Comparison of ENCODE assay signal across 1 cellular context in the genomic region with DNA sequence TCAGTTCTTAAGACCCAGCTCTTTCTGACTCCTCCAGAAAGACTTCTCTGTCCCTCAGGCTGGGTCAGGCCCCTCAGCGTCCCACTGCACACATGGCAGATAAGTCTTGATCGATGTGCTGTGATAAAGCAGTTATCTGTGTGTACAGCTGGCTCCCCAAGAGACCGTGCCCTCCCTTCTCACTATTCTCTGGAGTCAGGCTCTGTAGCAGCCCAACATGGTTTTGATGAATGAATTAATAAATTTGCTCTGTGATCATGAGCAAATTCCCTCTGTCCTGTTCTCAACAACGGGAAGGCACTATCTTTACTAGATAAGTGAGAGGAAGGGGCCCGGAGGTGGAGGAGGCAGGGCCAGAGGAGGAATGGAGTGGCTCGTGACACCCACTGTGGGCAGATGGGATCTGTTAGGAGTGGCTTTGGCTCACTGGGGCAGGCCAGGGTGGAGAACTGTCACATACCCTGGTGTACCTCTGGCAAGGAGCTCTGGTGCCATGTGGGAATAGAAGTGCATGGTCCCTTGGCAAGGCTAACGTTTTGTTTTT.
TF ChIP-seq lines count a peak whose summit lies in the region.

No MANE protein-coding gene starts in this region.

TF ChIP-seq in HepG2, 621 proteins besides CTCF, POLR2A, EP300 and RAD21 (continued from another document and continues in another):
- peak; percentile 8; the same call in 1 of the 2 replicates for TF ChIP-seq ZNF598 (CRISPR knock-in tag; IDR thresholded peaks at IDR 0.05; ENCODE audit: borderline replicate concordance)
- TF ChIP-seq, protein P1, sequence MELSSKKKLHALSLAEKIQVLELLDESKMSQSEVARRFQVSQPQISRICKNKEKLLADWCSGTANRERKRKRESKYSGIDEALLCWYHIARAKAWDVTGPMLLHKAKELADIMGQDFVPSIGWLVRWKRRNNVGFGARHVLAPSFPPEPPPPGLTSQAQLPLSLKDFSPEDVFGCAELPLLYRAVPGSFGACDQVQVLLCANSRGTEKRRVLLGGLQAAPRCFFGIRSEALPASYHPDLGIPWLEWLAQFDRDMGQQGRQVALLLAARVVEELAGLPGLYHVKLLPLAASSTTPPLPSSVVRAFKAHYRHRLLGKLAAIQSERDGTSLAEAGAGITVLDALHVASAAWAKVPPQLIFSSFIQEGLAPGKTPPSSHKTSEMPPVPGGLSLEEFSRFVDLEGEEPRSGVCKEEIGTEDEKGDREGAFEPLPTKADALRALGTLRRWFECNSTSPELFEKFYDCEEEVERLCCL (CRISPR knock-in tag; IDR thresholded peaks at IDR 0.05; ENCODE audit: borderline replicate concordance) = no peak
- no peak for TF ChIP-seq SNAI1 (CRISPR knock-in tag; IDR thresholded peaks at IDR 0.05; ENCODE audit: borderline replicate concordance)
- TF ChIP-seq, protein P2, sequence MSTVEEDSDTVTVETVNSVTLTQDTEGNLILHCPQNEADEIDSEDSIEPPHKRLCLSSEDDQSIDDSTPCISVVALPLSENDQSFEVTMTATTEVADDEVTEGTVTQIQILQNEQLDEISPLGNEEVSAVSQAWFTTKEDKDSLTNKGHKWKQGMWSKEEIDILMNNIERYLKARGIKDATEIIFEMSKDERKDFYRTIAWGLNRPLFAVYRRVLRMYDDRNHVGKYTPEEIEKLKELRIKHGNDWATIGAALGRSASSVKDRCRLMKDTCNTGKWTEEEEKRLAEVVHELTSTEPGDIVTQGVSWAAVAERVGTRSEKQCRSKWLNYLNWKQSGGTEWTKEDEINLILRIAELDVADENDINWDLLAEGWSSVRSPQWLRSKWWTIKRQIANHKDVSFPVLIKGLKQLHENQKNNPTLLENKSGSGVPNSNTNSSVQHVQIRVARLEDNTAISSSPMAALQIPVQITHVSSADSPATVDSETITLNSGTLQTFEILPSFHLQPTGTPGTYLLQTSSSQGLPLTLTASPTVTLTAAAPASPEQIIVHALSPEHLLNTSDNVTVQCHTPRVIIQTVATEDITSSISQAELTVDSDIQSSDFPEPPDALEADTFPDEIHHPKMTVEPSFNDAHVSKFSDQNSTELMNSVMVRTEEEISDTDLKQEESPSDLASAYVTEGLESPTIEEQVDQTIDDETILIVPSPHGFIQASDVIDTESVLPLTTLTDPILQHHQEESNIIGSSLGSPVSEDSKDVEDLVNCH (CRISPR knock-in tag; IDR thresholded peaks at IDR 0.05) = 0 out of 2 replicates have a peak, but pooled peaks have one; percentile 13
- TF ChIP-seq, protein P3, sequence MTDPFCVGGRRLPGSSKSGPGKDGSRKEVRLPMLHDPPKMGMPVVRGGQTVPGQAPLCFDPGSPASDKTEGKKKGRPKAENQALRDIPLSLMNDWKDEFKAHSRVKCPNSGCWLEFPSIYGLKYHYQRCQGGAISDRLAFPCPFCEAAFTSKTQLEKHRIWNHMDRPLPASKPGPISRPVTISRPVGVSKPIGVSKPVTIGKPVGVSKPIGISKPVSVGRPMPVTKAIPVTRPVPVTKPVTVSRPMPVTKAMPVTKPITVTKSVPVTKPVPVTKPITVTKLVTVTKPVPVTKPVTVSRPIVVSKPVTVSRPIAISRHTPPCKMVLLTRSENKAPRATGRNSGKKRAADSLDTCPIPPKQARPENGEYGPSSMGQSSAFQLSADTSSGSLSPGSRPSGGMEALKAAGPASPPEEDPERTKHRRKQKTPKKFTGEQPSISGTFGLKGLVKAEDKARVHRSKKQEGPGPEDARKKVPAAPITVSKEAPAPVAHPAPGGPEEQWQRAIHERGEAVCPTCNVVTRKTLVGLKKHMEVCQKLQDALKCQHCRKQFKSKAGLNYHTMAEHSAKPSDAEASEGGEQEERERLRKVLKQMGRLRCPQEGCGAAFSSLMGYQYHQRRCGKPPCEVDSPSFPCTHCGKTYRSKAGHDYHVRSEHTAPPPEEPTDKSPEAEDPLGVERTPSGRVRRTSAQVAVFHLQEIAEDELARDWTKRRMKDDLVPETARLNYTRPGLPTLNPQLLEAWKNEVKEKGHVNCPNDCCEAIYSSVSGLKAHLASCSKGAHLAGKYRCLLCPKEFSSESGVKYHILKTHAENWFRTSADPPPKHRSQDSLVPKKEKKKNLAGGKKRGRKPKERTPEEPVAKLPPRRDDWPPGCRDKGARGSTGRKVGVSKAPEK (CRISPR knock-in tag; IDR thresholded peaks at IDR 0.05; ENCODE audit: borderline replicate concordance) = no peak
- 0 out of 2 replicates have a peak, but pooled peaks have one; percentile 28 for TF ChIP-seq PHF20 (CRISPR knock-in tag; IDR thresholded peaks at IDR 0.05)
- TF ChIP-seq, protein P4, sequence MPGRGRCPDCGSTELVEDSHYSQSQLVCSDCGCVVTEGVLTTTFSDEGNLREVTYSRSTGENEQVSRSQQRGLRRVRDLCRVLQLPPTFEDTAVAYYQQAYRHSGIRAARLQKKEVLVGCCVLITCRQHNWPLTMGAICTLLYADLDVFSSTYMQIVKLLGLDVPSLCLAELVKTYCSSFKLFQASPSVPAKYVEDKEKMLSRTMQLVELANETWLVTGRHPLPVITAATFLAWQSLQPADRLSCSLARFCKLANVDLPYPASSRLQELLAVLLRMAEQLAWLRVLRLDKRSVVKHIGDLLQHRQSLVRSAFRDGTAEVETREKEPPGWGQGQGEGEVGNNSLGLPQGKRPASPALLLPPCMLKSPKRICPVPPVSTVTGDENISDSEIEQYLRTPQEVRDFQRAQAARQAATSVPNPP (CRISPR knock-in tag; IDR thresholded peaks at IDR 0.05) = no peak
- TF ChIP-seq SIN3B (IDR thresholded peaks at IDR 0.05; ENCODE audit: low read length) = no peak
- no peak for TF ChIP-seq CC2D1A (CRISPR knock-in tag; IDR thresholded peaks at IDR 0.05)
- no peak for TF ChIP-seq ZNF468 (CRISPR knock-in tag; IDR thresholded peaks at IDR 0.05)
- no peak for TF ChIP-seq GZF1 (CRISPR knock-in tag; IDR thresholded peaks at IDR 0.05)
- no peak for TF ChIP-seq SMARCE1 (IDR thresholded peaks at IDR 0.05; ENCODE audit: borderline replicate concordance)
- no peak for TF ChIP-seq ZNF670 (CRISPR knock-in tag; IDR thresholded peaks at IDR 0.05; ENCODE audit: borderline replicate concordance)
- no peak for TF ChIP-seq HDAC2 (CRISPR knock-in tag; IDR thresholded peaks at IDR 0.05)
- TF ChIP-seq ZNF556 (CRISPR knock-in tag; IDR thresholded peaks at IDR 0.05; ENCODE audit: borderline replicate concordance) = 0 out of 2 replicates have a peak, but pooled peaks have one; percentile 3
- TF ChIP-seq MIER3 (CRISPR knock-in tag; IDR thresholded peaks at IDR 0.05; ENCODE audit: borderline replicate concordance) = no peak; the same call in 1 of the 2 replicates
- no peak for TF ChIP-seq ZNF44 (CRISPR knock-in tag; IDR thresholded peaks at IDR 0.05)
- TF ChIP-seq, protein P5, sequence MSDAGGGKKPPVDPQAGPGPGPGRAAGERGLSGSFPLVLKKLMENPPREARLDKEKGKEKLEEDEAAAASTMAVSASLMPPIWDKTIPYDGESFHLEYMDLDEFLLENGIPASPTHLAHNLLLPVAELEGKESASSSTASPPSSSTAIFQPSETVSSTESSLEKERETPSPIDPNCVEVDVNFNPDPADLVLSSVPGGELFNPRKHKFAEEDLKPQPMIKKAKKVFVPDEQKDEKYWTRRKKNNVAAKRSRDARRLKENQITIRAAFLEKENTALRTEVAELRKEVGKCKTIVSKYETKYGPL (CRISPR knock-in tag; IDR thresholded peaks at IDR 0.05) = no peak
- TF ChIP-seq, protein P6, sequence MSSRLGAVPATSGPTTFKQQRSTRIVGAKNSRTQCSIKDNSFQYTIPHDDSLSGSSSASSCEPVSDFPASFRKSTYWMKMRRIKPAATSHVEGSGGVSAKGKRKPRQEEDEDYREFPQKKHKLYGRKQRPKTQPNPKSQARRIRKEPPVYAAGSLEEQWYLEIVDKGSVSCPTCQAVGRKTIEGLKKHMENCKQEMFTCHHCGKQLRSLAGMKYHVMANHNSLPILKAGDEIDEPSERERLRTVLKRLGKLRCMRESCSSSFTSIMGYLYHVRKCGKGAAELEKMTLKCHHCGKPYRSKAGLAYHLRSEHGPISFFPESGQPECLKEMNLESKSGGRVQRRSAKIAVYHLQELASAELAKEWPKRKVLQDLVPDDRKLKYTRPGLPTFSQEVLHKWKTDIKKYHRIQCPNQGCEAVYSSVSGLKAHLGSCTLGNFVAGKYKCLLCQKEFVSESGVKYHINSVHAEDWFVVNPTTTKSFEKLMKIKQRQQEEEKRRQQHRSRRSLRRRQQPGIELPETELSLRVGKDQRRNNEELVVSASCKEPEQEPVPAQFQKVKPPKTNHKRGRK (CRISPR knock-in tag; IDR thresholded peaks at IDR 0.05) = no peak
- TF ChIP-seq, protein P7, sequence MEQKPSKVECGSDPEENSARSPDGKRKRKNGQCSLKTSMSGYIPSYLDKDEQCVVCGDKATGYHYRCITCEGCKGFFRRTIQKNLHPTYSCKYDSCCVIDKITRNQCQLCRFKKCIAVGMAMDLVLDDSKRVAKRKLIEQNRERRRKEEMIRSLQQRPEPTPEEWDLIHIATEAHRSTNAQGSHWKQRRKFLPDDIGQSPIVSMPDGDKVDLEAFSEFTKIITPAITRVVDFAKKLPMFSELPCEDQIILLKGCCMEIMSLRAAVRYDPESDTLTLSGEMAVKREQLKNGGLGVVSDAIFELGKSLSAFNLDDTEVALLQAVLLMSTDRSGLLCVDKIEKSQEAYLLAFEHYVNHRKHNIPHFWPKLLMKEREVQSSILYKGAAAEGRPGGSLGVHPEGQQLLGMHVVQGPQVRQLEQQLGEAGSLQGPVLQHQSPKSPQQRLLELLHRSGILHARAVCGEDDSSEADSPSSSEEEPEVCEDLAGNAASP (CRISPR knock-in tag; IDR thresholded peaks at IDR 0.05; ENCODE audit: borderline replicate concordance) = no peak
- TF ChIP-seq ZSCAN12 (CRISPR knock-in tag; IDR thresholded peaks at IDR 0.05) = no peak
- TF ChIP-seq RBM22 (optimal IDR thresholded peaks at IDR 0.05; ENCODE audit: low read length) = no peak
- TF ChIP-seq SNAPC2 (CRISPR knock-in tag; IDR thresholded peaks at IDR 0.05) = no peak
- TF ChIP-seq, protein P8, sequence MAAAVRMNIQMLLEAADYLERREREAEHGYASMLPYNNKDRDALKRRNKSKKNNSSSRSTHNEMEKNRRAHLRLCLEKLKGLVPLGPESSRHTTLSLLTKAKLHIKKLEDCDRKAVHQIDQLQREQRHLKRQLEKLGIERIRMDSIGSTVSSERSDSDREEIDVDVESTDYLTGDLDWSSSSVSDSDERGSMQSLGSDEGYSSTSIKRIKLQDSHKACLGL (CRISPR knock-in tag; IDR thresholded peaks at IDR 0.05) = no peak
- TF ChIP-seq NAIF1 (CRISPR knock-in tag; IDR thresholded peaks at IDR 0.05; ENCODE audit: borderline replicate concordance) = no peak
- peak; percentile 35; the same call in 1 of the 2 replicates for TF ChIP-seq GLI4 (CRISPR knock-in tag; IDR thresholded peaks at IDR 0.05; ENCODE audit: borderline replicate concordance)
- TF ChIP-seq, protein P9, sequence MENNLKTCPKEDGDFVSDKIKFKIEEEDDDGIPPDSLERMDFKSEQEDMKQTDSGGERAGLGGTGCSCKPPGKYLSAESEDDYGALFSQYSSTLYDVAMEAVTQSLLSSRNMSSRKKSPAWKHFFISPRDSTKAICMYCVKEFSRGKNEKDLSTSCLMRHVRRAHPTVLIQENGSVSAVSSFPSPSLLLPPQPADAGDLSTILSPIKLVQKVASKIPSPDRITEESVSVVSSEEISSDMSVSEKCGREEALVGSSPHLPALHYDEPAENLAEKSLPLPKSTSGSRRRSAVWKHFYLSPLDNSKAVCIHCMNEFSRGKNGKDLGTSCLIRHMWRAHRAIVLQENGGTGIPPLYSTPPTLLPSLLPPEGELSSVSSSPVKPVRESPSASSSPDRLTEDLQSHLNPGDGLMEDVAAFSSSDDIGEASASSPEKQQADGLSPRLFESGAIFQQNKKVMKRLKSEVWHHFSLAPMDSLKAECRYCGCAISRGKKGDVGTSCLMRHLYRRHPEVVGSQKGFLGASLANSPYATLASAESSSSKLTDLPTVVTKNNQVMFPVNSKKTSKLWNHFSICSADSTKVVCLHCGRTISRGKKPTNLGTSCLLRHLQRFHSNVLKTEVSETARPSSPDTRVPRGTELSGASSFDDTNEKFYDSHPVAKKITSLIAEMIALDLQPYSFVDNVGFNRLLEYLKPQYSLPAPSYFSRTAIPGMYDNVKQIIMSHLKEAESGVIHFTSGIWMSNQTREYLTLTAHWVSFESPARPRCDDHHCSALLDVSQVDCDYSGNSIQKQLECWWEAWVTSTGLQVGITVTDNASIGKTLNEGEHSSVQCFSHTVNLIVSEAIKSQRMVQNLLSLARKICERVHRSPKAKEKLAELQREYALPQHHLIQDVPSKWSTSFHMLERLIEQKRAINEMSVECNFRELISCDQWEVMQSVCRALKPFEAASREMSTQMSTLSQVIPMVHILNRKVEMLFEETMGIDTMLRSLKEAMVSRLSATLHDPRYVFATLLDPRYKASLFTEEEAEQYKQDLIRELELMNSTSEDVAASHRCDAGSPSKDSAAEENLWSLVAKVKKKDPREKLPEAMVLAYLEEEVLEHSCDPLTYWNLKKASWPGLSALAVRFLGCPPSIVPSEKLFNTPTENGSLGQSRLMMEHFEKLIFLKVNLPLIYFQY (CRISPR knock-in tag; IDR thresholded peaks at IDR 0.05; ENCODE audit: borderline replicate concordance) = no peak
- no peak for TF ChIP-seq PAX8 (CRISPR knock-in tag; IDR thresholded peaks at IDR 0.05; ENCODE audit: borderline replicate concordance)
- TF ChIP-seq, protein P10, sequence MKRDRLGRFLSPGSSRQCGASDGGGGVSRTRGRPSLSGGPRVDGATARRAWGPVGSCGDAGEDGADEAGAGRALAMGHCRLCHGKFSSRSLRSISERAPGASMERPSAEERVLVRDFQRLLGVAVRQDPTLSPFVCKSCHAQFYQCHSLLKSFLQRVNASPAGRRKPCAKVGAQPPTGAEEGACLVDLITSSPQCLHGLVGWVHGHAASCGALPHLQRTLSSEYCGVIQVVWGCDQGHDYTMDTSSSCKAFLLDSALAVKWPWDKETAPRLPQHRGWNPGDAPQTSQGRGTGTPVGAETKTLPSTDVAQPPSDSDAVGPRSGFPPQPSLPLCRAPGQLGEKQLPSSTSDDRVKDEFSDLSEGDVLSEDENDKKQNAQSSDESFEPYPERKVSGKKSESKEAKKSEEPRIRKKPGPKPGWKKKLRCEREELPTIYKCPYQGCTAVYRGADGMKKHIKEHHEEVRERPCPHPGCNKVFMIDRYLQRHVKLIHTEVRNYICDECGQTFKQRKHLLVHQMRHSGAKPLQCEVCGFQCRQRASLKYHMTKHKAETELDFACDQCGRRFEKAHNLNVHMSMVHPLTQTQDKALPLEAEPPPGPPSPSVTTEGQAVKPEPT (CRISPR knock-in tag; IDR thresholded peaks at IDR 0.05; ENCODE audit: low read depth) = no peak
- TF ChIP-seq, protein P11, sequence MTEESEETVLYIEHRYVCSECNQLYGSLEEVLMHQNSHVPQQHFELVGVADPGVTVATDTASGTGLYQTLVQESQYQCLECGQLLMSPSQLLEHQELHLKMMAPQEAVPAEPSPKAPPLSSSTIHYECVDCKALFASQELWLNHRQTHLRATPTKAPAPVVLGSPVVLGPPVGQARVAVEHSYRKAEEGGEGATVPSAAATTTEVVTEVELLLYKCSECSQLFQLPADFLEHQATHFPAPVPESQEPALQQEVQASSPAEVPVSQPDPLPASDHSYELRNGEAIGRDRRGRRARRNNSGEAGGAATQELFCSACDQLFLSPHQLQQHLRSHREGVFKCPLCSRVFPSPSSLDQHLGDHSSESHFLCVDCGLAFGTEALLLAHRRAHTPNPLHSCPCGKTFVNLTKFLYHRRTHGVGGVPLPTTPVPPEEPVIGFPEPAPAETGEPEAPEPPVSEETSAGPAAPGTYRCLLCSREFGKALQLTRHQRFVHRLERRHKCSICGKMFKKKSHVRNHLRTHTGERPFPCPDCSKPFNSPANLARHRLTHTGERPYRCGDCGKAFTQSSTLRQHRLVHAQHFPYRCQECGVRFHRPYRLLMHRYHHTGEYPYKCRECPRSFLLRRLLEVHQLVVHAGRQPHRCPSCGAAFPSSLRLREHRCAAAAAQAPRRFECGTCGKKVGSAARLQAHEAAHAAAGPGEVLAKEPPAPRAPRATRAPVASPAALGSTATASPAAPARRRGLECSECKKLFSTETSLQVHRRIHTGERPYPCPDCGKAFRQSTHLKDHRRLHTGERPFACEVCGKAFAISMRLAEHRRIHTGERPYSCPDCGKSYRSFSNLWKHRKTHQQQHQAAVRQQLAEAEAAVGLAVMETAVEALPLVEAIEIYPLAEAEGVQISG (CRISPR knock-in tag; IDR thresholded peaks at IDR 0.05) = no peak
- TF ChIP-seq TEAD3 (CRISPR knock-in tag; optimal IDR thresholded peaks at IDR 0.05; ENCODE audit: borderline replicate concordance) = peak; percentile 24
- 0 out of 2 replicates have a peak, but pooled peaks have one; percentile 10 for TF ChIP-seq ZFP82 (CRISPR knock-in tag; IDR thresholded peaks at IDR 0.05; ENCODE audit: borderline replicate concordance)
- TF ChIP-seq KAT8 (CRISPR knock-in tag; IDR thresholded peaks at IDR 0.05) = no peak
